8 cellular contexts compared by ENCODE assay signal in genomic region chr15:100438570-100438969, GRCh38.
A peak's percentile ranks its signal among the peaks of the same experiment; 100 is the strongest.
DNase-seq lines count a peak whose midpoint lies in the region; ATAC-seq and TF ChIP-seq lines count a peak whose summit lies in the region.

No MANE protein-coding gene starts in this region.

- H3K36me3 ChIP-seq in GM23248 (ENCODE audit: low read depth) (no peaks in the 10 kb centered on the region), mammary epithelial cell (ENCODE audit: insufficient read depth, low read length) (no peaks in the 10 kb centered on the region)

- ATAC-seq in omental fat pad (ENCODE audit: low FRiP score) = peak; percentile 73
- ATAC-seq in HG03196 (IDR thresholded peaks at IDR 0.05; ENCODE audit: unreplicated experiment) = no peak

- H3K4me2 ChIP-seq in GM23248 (ENCODE audit: unreplicated experiment) = no peak overlapping the region
- no peak overlapping the region for H3K4me2 ChIP-seq in mammary epithelial cell (ENCODE audit: insufficient read depth, low read depth, low read length)

- no peak for TF ChIP-seq CTCF in mammary epithelial cell (conservative IDR thresholded peaks at IDR 0.05 in 1 of 2, IDR thresholded peaks at IDR 0.05 in 1 of 2; ENCODE audit: extremely low read depth in 1 of 2, insufficient read depth in 1 of 2, low read depth in 1 of 2, low read length in 2 of 2)
- TF ChIP-seq CTCF in omental fat pad (IDR thresholded peaks at IDR 0.05) = no peak

- H3K27me3 ChIP-seq in GM23248 (replicated peaks; ENCODE audit: insufficient read depth) (no peaks in the 10 kb centered on the region), mammary epithelial cell (ENCODE audit: insufficient read depth, low read length) (no peaks in the 10 kb centered on the region)

- dilution Hi-C loops in mammary epithelial cell (cut with HindIII; ENCODE audit: low sequenced_read_pairs) = no loop called here

- intact Hi-C loops in mammary epithelial cell (cut with micrococcal nuclease) = no loop called here

- in situ Hi-C loops in GM23248 (cut with MboI) (no loop called here), mammary epithelial cell (cut with MboI; ENCODE audit: low sequenced_read_pairs in 2 of 2) (no loop called here), ACHN (cut with HindIII; ENCODE audit: low pct_ligation_motif_present, low pct_unique_long_range_greater_than_20kb, low sequenced_read_pairs) (no loop called here)

- H3K9ac ChIP-seq in GM23248 (no peak overlapping the region), mammary epithelial cell (ENCODE audit: insufficient read depth, low read length) (no peak overlapping the region)

- H3K27ac ChIP-seq in GM23248 (no peak overlapping the region), mammary epithelial cell (ENCODE audit: insufficient read depth, low read depth, low read length) (no peak overlapping the region)

- H4K20me1 ChIP-seq in GM23248 (ENCODE audit: insufficient read depth) = no peaks in the 10 kb centered on the region
- no peaks in the 10 kb centered on the region for H4K20me1 ChIP-seq in mammary epithelial cell (ENCODE audit: insufficient read depth, low read length)

- H3K79me2 ChIP-seq in GM23248 (ENCODE audit: insufficient read depth) (no peaks in the 10 kb centered on the region), mammary epithelial cell (ENCODE audit: insufficient read depth, low read length) (no peaks in the 10 kb centered on the region)

- H3K4me1 ChIP-seq in GM23248 (ENCODE audit: insufficient read depth) = no peaks in the 10 kb centered on the region
- H3K4me1 ChIP-seq in mammary epithelial cell (ENCODE audit: insufficient read depth, low read length) = no peaks in the 10 kb centered on the region

- H2AFZ ChIP-seq in GM23248 (no peak overlapping the region), mammary epithelial cell (ENCODE audit: low read depth, low read length) (no peak overlapping the region)

- no peaks in the 10 kb centered on the region for H3K9me2 ChIP-seq in GM23248 (ENCODE audit: insufficient read depth)

- DNase-seq in COLO829 (ENCODE audit: low spot score) (peak; percentile 66), GM23248 (peak; percentile 0), NCI-H345 treated with DMSO at 0.1 percent for 48 hours (lab: John Stamatoyannopoulos, UW; ENCODE audit: unreplicated experiment) (peak; percentile 80), mammary epithelial cell (peak; percentile 58), omental fat pad (ENCODE audit: low spot score) (peak; percentile 88), amniotic stem cell (lab: John Stamatoyannopoulos, UW) (no peak), ACHN (no peak)

- WGBS in GM23248 (ENCODE audit: low coverage in 1 of 2, low lambda C conversion rate in 2 of 2, missing lambda C conversion rate in 2 of 2), 2 experiments = 0 to 5% methylated on average over 2 of the region's 2 CpGs
- 7% methylated on average over 2 of the region's 2 CpGs for WGBS in mammary epithelial cell (ENCODE audit: low coverage, missing lambda C conversion rate)

- H3K4me3 ChIP-seq in GM23248 = no peak overlapping the region
- no peak overlapping the region for H3K4me3 ChIP-seq in mammary epithelial cell (replicated peaks in 1 of 3; ENCODE audit: insufficient read depth in 1 of 3, low read depth in 2 of 3, low read length in 3 of 3)

- no peaks in the 10 kb centered on the region for H3F3A ChIP-seq in GM23248 (ENCODE audit: insufficient read depth)

- BruUV-seq in mammary epithelial cell (replicated peaks; lab: Mats Ljungman, UMichigan) = no TSS peak

- CTCF ChIA-PET in mammary epithelial cell (lab: Charles Lee; ENCODE audit: low non-redundant PET) = no interaction called here

- H3K9me3 ChIP-seq in GM23248 (ENCODE audit: low read depth) (no peaks in the 10 kb centered on the region), mammary epithelial cell (replicated peaks; ENCODE audit: insufficient read depth, low read length) (no peaks in the 10 kb centered on the region)

Comparison
In these comparisons a context has a peak if more than half of its experiments do, and no peak if none do; other contexts are left out.
1. DNase-seq: peak in COLO829 (single experiment), GM23248 (single experiment), NCI-H345 treated with DMSO at 0.1 percent for 48 hours (single experiment), mammary epithelial cell (single experiment) and omental fat pad (single experiment); none in amniotic stem cell (single experiment) and ACHN (single experiment).